ENCODE assay signal across 17 cellular contexts in genomic region chr9:113317777-113318176, GRCh38. TPM values are rescaled to one million over a fixed set of nuclear protein-coding genes. Genes with fewer than 3 reads are reported as not detected.
DNase-seq lines count a peak whose midpoint lies in the region; ATAC-seq and TF ChIP-seq lines count a peak whose summit lies in the region.
"Had no signal": no experiment of that assay in that cellular context is flagged by ENCODE, and none has a peak within 500 bp of the region (broad histone marks: within the 10 kb centered on the region; RNA-seq: fewer than 3 reads in every experiment).

No MANE protein-coding gene starts in this region.

- H4K8ac ChIP-seq in IMR-90 (ENCODE audit: low read depth in 2 of 2, low read length in 2 of 2), result no peak overlapping the region
- H4K8ac ChIP-seq in trophoblast cell (ENCODE audit: low read depth, low read length), result no peak overlapping the region

- H4K20me1 ChIP-seq in IMR-90 (ENCODE audit: insufficient read depth, low read length), result no peaks in the 10 kb centered on the region
- no peaks in the 10 kb centered on the region for H4K20me1 ChIP-seq in Karpas-422 (ENCODE audit: insufficient read depth, low read depth, low read length)

- intact Hi-C loops in IMR-90 (cut with micrococcal nuclease), result no loop called here

- H3K9me3 ChIP-seq in IMR-90 (ENCODE audit: control insufficient read depth, insufficient read depth, low read length), result peaks cover 2% of the 10 kb centered on the region; the same call in 1 of the 2 replicates
- no peaks in the 10 kb centered on the region for H3K9me3 ChIP-seq in trophoblast cell (ENCODE audit: insufficient read depth, low read depth, low read length)
- H3K9me3 ChIP-seq in Karpas-422 (ENCODE audit: low read length), result no peaks in the 10 kb centered on the region
- H3K9me3 ChIP-seq: neutrophil had no signal

- H2BK120ac ChIP-seq in IMR-90 (ENCODE audit: low read depth, low read length) (no peak overlapping the region), trophoblast cell (ENCODE audit: insufficient read depth, low read length, poor library complexity) (no peak overlapping the region)

- H3K27me3 Mint-ChIP-seq in endothelial cell (ENCODE audit: unreplicated experiment), result no peaks in the 10 kb centered on the region
- H3K27me3 Mint-ChIP-seq in activated T-cell treated with anti-CD3 and anti-CD28 coated beads, Interleukin-2, amount 50 U/mL, for 72 hours (ENCODE audit: low read depth), result no peaks in the 10 kb centered on the region
- H3K27me3 Mint-ChIP-seq: CD4-positive, alpha-beta memory T cell; stimulated activated naive CD8-positive, alpha-beta T cell treated with anti-CD3 and anti-CD28 coated beads, Interleukin-15, amount 100 ng/mL, for 72 hours had no signal

- H3K9me3 Mint-ChIP-seq in endothelial cell (ENCODE audit: unreplicated experiment), result no peaks in the 10 kb centered on the region
- H3K9me3 Mint-ChIP-seq in activated T-cell treated with anti-CD3 and anti-CD28 coated beads, Interleukin-2, amount 50 U/mL, for 72 hours, result no peaks in the 10 kb centered on the region
- H3K9me3 Mint-ChIP-seq: activated naive CD4-positive, alpha-beta T cell treated with anti-CD3 and anti-CD28 coated beads, Interleukin-2, amount 10 ng/mL, durations not matched to agents 7 days and 5 days; CD4-positive, alpha-beta memory T cell; stimulated activated naive CD8-positive, alpha-beta T cell treated with anti-CD3 and anti-CD28 coated beads, Interleukin-15, amount 100 ng/mL, for 72 hours had no signal

- no peak overlapping the region for H3K4me3 Mint-ChIP-seq in endothelial cell (ENCODE audit: unreplicated experiment)
- no peak overlapping the region for H3K4me3 Mint-ChIP-seq in activated T-cell treated with anti-CD3 and anti-CD28 coated beads, Interleukin-2, amount 50 U/mL, for 72 hours
- H3K4me3 Mint-ChIP-seq: activated naive CD4-positive, alpha-beta T cell treated with anti-CD3 and anti-CD28 coated beads, Interleukin-2, amount 10 ng/mL, durations not matched to agents 7 days and 5 days; CD4-positive, alpha-beta memory T cell; stimulated activated naive CD8-positive, alpha-beta T cell treated with anti-CD3 and anti-CD28 coated beads, Interleukin-15, amount 100 ng/mL, for 72 hours had no signal

- peak; percentile 46; the same call in 1 of the 2 replicates for ATAC-seq in IMR-90 (ENCODE audit: low read depth)
- no peak for ATAC-seq in activated T-cell treated with anti-CD3 and anti-CD28 coated beads, Interleukin-2, amount 50 U/mL, for 72 hours (replicated peaks in 1 of 2)
- ATAC-seq in HG03135 (IDR thresholded peaks at IDR 0.05; ENCODE audit: unreplicated experiment), result no peak
- ATAC-seq: stimulated activated naive CD8-positive, alpha-beta T cell treated with anti-CD3 and anti-CD28 coated beads, Interleukin-15, amount 100 ng/mL, for 72 hours had no signal

- H3K27ac Mint-ChIP-seq in endothelial cell (ENCODE audit: unreplicated experiment), result no peak overlapping the region
- no peak overlapping the region for H3K27ac Mint-ChIP-seq in activated T-cell treated with anti-CD3 and anti-CD28 coated beads, Interleukin-2, amount 50 U/mL, for 72 hours
- H3K27ac Mint-ChIP-seq: activated naive CD4-positive, alpha-beta T cell treated with anti-CD3 and anti-CD28 coated beads, Interleukin-2, amount 10 ng/mL, durations not matched to agents 7 days and 5 days; stimulated activated naive CD8-positive, alpha-beta T cell treated with anti-CD3 and anti-CD28 coated beads, Interleukin-15, amount 100 ng/mL, for 72 hours had no signal

- H3K79me1 ChIP-seq in IMR-90 (ENCODE audit: low read depth in 1 of 2, low read length in 2 of 2), result no peaks in the 10 kb centered on the region
- H3K79me1 ChIP-seq in trophoblast cell (ENCODE audit: low read length), result no peaks in the 10 kb centered on the region

- dilution Hi-C loops in IMR-90 (cut with HindIII; ENCODE audit: low sequenced_read_pairs, unreplicated experiment), result no loop called here

- no peak for TF ChIP-seq RAD21 in IMR-90 (IDR thresholded peaks at IDR 0.05; ENCODE audit: low read length)

- no peaks in the 10 kb centered on the region for H3K36me3 Mint-ChIP-seq in endothelial cell (ENCODE audit: low read depth, unreplicated experiment)
- H3K36me3 Mint-ChIP-seq in activated T-cell treated with anti-CD3 and anti-CD28 coated beads, Interleukin-2, amount 50 U/mL, for 72 hours (ENCODE audit: insufficient read depth in 2 of 2), result no peaks in the 10 kb centered on the region
- H3K36me3 Mint-ChIP-seq: activated naive CD4-positive, alpha-beta T cell treated with anti-CD3 and anti-CD28 coated beads, Interleukin-2, amount 10 ng/mL, durations not matched to agents 7 days and 5 days had no signal

- H3K4me3 ChIP-seq in IMR-90 (ENCODE audit: insufficient read depth, low read depth, low read length), result no peak overlapping the region
- H3K4me3 ChIP-seq in trophoblast cell (ENCODE audit: low read depth, low read length), result no peak overlapping the region
- H3K4me3 ChIP-seq in Karpas-422 (ENCODE audit: low read length), result no peak overlapping the region
- H3K4me3 ChIP-seq: skin epidermis had no signal

- no peak overlapping the region for H3K18ac ChIP-seq in IMR-90 (ENCODE audit: low read depth, low read length)
- H3K18ac ChIP-seq in trophoblast cell (ENCODE audit: low read length), result no peak overlapping the region

- POLR2A ChIA-PET in IMR-90 (lab: Charles Lee; ENCODE audit: unreplicated experiment), result no interaction called here

- H3K4me1 Mint-ChIP-seq in endothelial cell (ENCODE audit: unreplicated experiment), result no peaks in the 10 kb centered on the region
- no peaks in the 10 kb centered on the region for H3K4me1 Mint-ChIP-seq in activated T-cell treated with anti-CD3 and anti-CD28 coated beads, Interleukin-2, amount 50 U/mL, for 72 hours (ENCODE audit: low read depth)
- H3K4me1 Mint-ChIP-seq: activated naive CD4-positive, alpha-beta T cell treated with anti-CD3 and anti-CD28 coated beads, Interleukin-2, amount 10 ng/mL, durations not matched to agents 7 days and 5 days; CD4-positive, alpha-beta memory T cell; stimulated activated naive CD8-positive, alpha-beta T cell treated with anti-CD3 and anti-CD28 coated beads, Interleukin-15, amount 100 ng/mL, for 72 hours had no signal

- H3K79me2 ChIP-seq in trophoblast cell (ENCODE audit: control insufficient read depth, insufficient read depth, low read length, poor library complexity) (no peaks in the 10 kb centered on the region), Karpas-422 (ENCODE audit: low read length) (no peaks in the 10 kb centered on the region)

- H3K4me1 ChIP-seq in IMR-90 (ENCODE audit: control insufficient read depth, insufficient read depth, low read length) (no peaks in the 10 kb centered on the region), trophoblast cell (ENCODE audit: control insufficient read depth in 1 of 2, insufficient read depth in 2 of 2, low read length in 2 of 2) (no peaks in the 10 kb centered on the region), Karpas-422 (ENCODE audit: low read length) (peaks cover 10% of the 10 kb centered on the region)

- WGBS in IMR-90 (ENCODE audit: extremely low coverage in 2 of 2, insufficient read length in 1 of 2), 2 experiments, result no CpG with 5 or more reads among the region's 2 CpGs
- no CpG with 5 or more reads among the region's 2 CpGs for WGBS in trophoblast cell (ENCODE audit: extremely low coverage, insufficient coverage, insufficient read length)

- in situ Hi-C loops in IMR-90 (cut with MboI; ENCODE audit: low sequenced_read_pairs), result no loop called here

- no peak overlapping the region for H4K5ac ChIP-seq in IMR-90 (ENCODE audit: low read depth, low read length)

- H2BK12ac ChIP-seq in trophoblast cell (ENCODE audit: low read length), result no peak overlapping the region

- H4K12ac ChIP-seq in trophoblast cell (ENCODE audit: low read depth, low read length), result no peak overlapping the region

- no peak overlapping the region for H3K27ac ChIP-seq in IMR-90 (ENCODE audit: insufficient read depth, low read length)
- no peak overlapping the region for H3K27ac ChIP-seq in trophoblast cell (ENCODE audit: low read depth, low read length)
- H3K27ac ChIP-seq in Karpas-422 (ENCODE audit: low read length), result no peak overlapping the region
- H3K27ac ChIP-seq: neutrophil, skin epidermis had no signal

- H3K4me2 ChIP-seq in IMR-90 (ENCODE audit: low read depth, low read length) (no peak overlapping the region), trophoblast cell (ENCODE audit: low read length) (no peak overlapping the region), Karpas-422 (ENCODE audit: low read depth, low read length, poor library complexity, severe bottlenecking) (no peak overlapping the region)

- H3K56ac ChIP-seq in IMR-90 (ENCODE audit: extremely low read depth, insufficient read depth, low read length), result no peak overlapping the region

- H3K27me3 ChIP-seq in IMR-90 (ENCODE audit: control insufficient read depth, insufficient read depth, low read length) (peaks cover 16% of the 10 kb centered on the region), trophoblast cell (ENCODE audit: insufficient read depth, low read length) (no peaks in the 10 kb centered on the region), Karpas-422 (ENCODE audit: low read length) (0 out of 2 replicates have a peak, but pooled peaks cover 3% of the 10 kb centered on the region)
- H3K27me3 ChIP-seq: neutrophil had no signal

- no peak for DNase-seq in IMR-90
- DNase-seq in endothelial cell (ENCODE audit: low spot score), result no peak
- peak; percentile 31 to 72 for DNase-seq in trophoblast cell
- no peak for DNase-seq in activated T-cell treated with anti-CD3 and anti-CD28 coated beads, Interleukin-2, amount 50 U/mL, for 72 hours
- no peak for DNase-seq in Karpas-422
- DNase-seq: activated CD4-positive, CD25-positive, alpha-beta regulatory T cell; activated naive CD4-positive, alpha-beta T cell treated with anti-CD3 and anti-CD28 coated beads, Interleukin-2, amount 10 ng/mL, durations not matched to agents 7 days and 5 days; caudate nucleus; CD4-positive, alpha-beta memory T cell; NCI-H1092 treated with DMSO at 0.1 percent for 48 hours; stimulated activated naive CD8-positive, alpha-beta T cell treated with anti-CD3 and anti-CD28 coated beads, Interleukin-15, amount 100 ng/mL, for 72 hours had no signal

- H3K23ac ChIP-seq in IMR-90 (ENCODE audit: low read depth, low read length), result no peak overlapping the region
- no peak overlapping the region for H3K23ac ChIP-seq in trophoblast cell (ENCODE audit: low read length)

- H2BK20ac ChIP-seq in IMR-90 (ENCODE audit: low read depth, low read length), result no peak overlapping the region

- no peak overlapping the region for H2BK15ac ChIP-seq in IMR-90 (ENCODE audit: low read depth, low read length)

- H3K14ac ChIP-seq in IMR-90 (replicated peaks; ENCODE audit: low read depth, low read length), result no peak overlapping the region
- H3K14ac ChIP-seq in trophoblast cell (ENCODE audit: low read length), result no peak overlapping the region

- H2AFZ ChIP-seq in IMR-90 (replicated peaks; ENCODE audit: low read length, poor library complexity) (no peak overlapping the region), trophoblast cell (ENCODE audit: insufficient read depth, low read length, poor library complexity) (no peak overlapping the region), Karpas-422 (ENCODE audit: low read length) (no peak overlapping the region)

- H3K9me2 ChIP-seq in Karpas-422 (replicated peaks; ENCODE audit: insufficient read depth, low read length), result no peaks in the 10 kb centered on the region

- H3K36me3 ChIP-seq in IMR-90 (ENCODE audit: control insufficient read depth, insufficient read depth, low read length), result no peaks in the 10 kb centered on the region
- no peaks in the 10 kb centered on the region for H3K36me3 ChIP-seq in trophoblast cell (ENCODE audit: control insufficient read depth in 1 of 2, insufficient read depth in 2 of 2, low read length in 2 of 2)
- H3K36me3 ChIP-seq in Karpas-422 (ENCODE audit: insufficient read depth, low read length), result no peaks in the 10 kb centered on the region
- H3K36me3 ChIP-seq: neutrophil had no signal

- no TSS peak for BruUV-seq in IMR-90 (replicated peaks; lab: Mats Ljungman, UMichigan)

- TF ChIP-seq POLR2A in IMR-90 (IDR thresholded peaks at IDR 0.05; ENCODE audit: low read depth, low read length), result no peak

- TF ChIP-seq CTCF in IMR-90 (conservative IDR thresholded peaks at IDR 0.05; ENCODE audit: low read depth, low read length), result peak; percentile 21; the same call in 1 of the 2 replicates
- peak; percentile 12 for TF ChIP-seq CTCF in endothelial cell (IDR thresholded peaks at IDR 0.05; ENCODE audit: unreplicated experiment)

- no peaks in the 10 kb centered on the region for H3K9me1 ChIP-seq in IMR-90 (ENCODE audit: insufficient read depth, low read length)

- no peak overlapping the region for H2AK5ac ChIP-seq in IMR-90 (ENCODE audit: low read depth, low read length)
- H2AK5ac ChIP-seq in trophoblast cell (ENCODE audit: low read length), result no peak overlapping the region

- H2AK9ac ChIP-seq in IMR-90 (replicated peaks; ENCODE audit: low read depth, low read length, poor library complexity), result no peak overlapping the region

- H2BK5ac ChIP-seq in IMR-90 (ENCODE audit: low read depth, low read length, poor library complexity, severe bottlenecking) (no peak overlapping the region), trophoblast cell (ENCODE audit: low read depth, low read length, poor library complexity) (no peak overlapping the region)

- no peak overlapping the region for H4K91ac ChIP-seq in IMR-90 (ENCODE audit: insufficient read depth, low read depth, low read length)
- H4K91ac ChIP-seq in trophoblast cell (ENCODE audit: low read depth, low read length), result no peak overlapping the region

- H3K4ac ChIP-seq in IMR-90 (ENCODE audit: low read depth, low read length) (no peak overlapping the region), trophoblast cell (ENCODE audit: low read depth, low read length) (no peak overlapping the region)

- CTCF ChIA-PET in IMR-90 (lab: Yijun Ruan, JAX), result interaction anchor here (0.6 kb wide), 1 partner anchor 303 kb away, joined by 3 read pairs; no protein-coding TSS in a partner anchor

- H3K9ac ChIP-seq in IMR-90 (ENCODE audit: low read depth, low read length) (no peak overlapping the region), trophoblast cell (ENCODE audit: low read length) (no peak overlapping the region), Karpas-422 (ENCODE audit: low read length) (no peak overlapping the region)

RNA-seq across cellular contexts. Expression of gene RNF183, which starts 14.6 kb away (rescaled TPM):
- not detected in 2 replicates for total RNA-seq in IMR-90 (2012; rRNA removed)
- not detected in 2 replicates for polyA plus RNA-seq in IMR-90 (2012; rRNA removed)
- polyA plus RNA-seq in IMR-90 (2012; cell fraction: cytosol; rRNA removed), result not detected in 2 replicates
- polyA plus RNA-seq in IMR-90 (2012; cell fraction: nucleus; rRNA removed; ENCODE audit: low replicate concordance), result 0.09 TPM in 1 of 2 replicates, not detected in the other
- not detected for total RNA-seq in endothelial cell (ENCODE audit: unreplicated experiment)
- polyA plus RNA-seq in trophoblast cell (2013), result 0.03 and 0.04 TPM in 2 replicates
- total RNA-seq in activated T-cell treated with anti-CD3 and anti-CD28 coated beads, Interleukin-2, amount 50 U/mL, for 72 hours, result under 1 TPM; 0.34 to 0.69 TPM
- not detected in 2 replicates for total RNA-seq in Karpas-422 (2014; rRNA removed; shearing (Covaris generic); ENCODE audit: low replicate concordance)
- total RNA-seq: CD4-positive, alpha-beta memory T cell; endothelial cell of umbilical vein; lung microvascular endothelial cell; OCI-LY7 had no signal
- polyA plus RNA-seq: CD4-positive, alpha-beta memory T cell; endothelial cell of umbilical vein had no signal

RNA-seq across cellular contexts. Expression of gene WDR31, which starts 22.3 kb away (rescaled TPM):
- total RNA-seq in IMR-90 (2012; rRNA removed) (0.28 and 0.36 TPM in 2 replicates), endothelial cell (ENCODE audit: unreplicated experiment) (0.95 TPM)
- 0.19 and 0.29 TPM in 2 replicates for polyA plus RNA-seq in IMR-90 (2012; rRNA removed)
- 0.09 and 0.17 TPM in 2 replicates for polyA plus RNA-seq in IMR-90 (2012; cell fraction: cytosol; rRNA removed)
- polyA plus RNA-seq in IMR-90 (2012; cell fraction: nucleus; rRNA removed; ENCODE audit: low replicate concordance), result 0.10 and 0.40 TPM in 2 replicates
- 0.56 and 0.68 TPM in 2 replicates for polyA plus RNA-seq in trophoblast cell (2013)
- 1 to 10 TPM; 1.4 to 3.8 TPM for total RNA-seq in activated T-cell treated with anti-CD3 and anti-CD28 coated beads, Interleukin-2, amount 50 U/mL, for 72 hours
- 0.56 and 1.0 TPM in 2 replicates for total RNA-seq in Karpas-422 (2014; rRNA removed; shearing (Covaris generic); ENCODE audit: low replicate concordance)

RNA-seq across cellular contexts. Expression of gene BSPRY, which starts 31.6 kb away (rescaled TPM):
- total RNA-seq in IMR-90 (2012; rRNA removed) (not detected in 2 replicates), endothelial cell (ENCODE audit: unreplicated experiment) (0.15 TPM)
- not detected in 2 replicates for polyA plus RNA-seq in IMR-90 (2012; rRNA removed)
- polyA plus RNA-seq in IMR-90 (2012; cell fraction: cytosol; rRNA removed), result not detected in 2 replicates
- polyA plus RNA-seq in IMR-90 (2012; cell fraction: nucleus; rRNA removed; ENCODE audit: low replicate concordance), result not detected in 2 replicates
- 1.9 and 2.1 TPM in 2 replicates for polyA plus RNA-seq in trophoblast cell (2013)
- total RNA-seq in activated T-cell treated with anti-CD3 and anti-CD28 coated beads, Interleukin-2, amount 50 U/mL, for 72 hours, result 10 to 100 TPM; 14.3 to 20.2 TPM
- total RNA-seq in Karpas-422 (2014; rRNA removed; shearing (Covaris generic); ENCODE audit: low replicate concordance), result not detected in 2 replicates
- total RNA-seq: CD4-positive, alpha-beta memory T cell; endothelial cell of umbilical vein; lung microvascular endothelial cell had no signal
- polyA plus RNA-seq: endothelial cell of umbilical vein had no signal

RNA-seq across cellular contexts. Expression of gene PRPF4, which starts 42.3 kb away (rescaled TPM):
- 32.5 and 38.0 TPM in 2 replicates for total RNA-seq in IMR-90 (2012; rRNA removed)
- polyA plus RNA-seq in IMR-90 (2012; rRNA removed), result 20.7 and 21.4 TPM in 2 replicates
- 9.6 and 17.1 TPM in 2 replicates for polyA plus RNA-seq in IMR-90 (2012; cell fraction: cytosol; rRNA removed)
- polyA plus RNA-seq in IMR-90 (2012; cell fraction: nucleus; rRNA removed; ENCODE audit: low replicate concordance), result 5.4 and 11.1 TPM in 2 replicates
- total RNA-seq in endothelial cell (ENCODE audit: unreplicated experiment), result 20.5 TPM
- polyA plus RNA-seq in trophoblast cell (2013), result 22.6 and 23.5 TPM in 2 replicates
- total RNA-seq in activated T-cell treated with anti-CD3 and anti-CD28 coated beads, Interleukin-2, amount 50 U/mL, for 72 hours, result 10 to 100 TPM; 34.0 to 49.0 TPM
- 22.2 and 24.4 TPM in 2 replicates for total RNA-seq in Karpas-422 (2014; rRNA removed; shearing (Covaris generic); ENCODE audit: low replicate concordance)

RNA-seq across cellular contexts. Expression of gene CDC26, which starts 42.4 kb away (rescaled TPM):
- total RNA-seq in IMR-90 (2012; rRNA removed) (16.5 and 49.2 TPM in 2 replicates), endothelial cell (ENCODE audit: unreplicated experiment) (27.0 TPM)
- polyA plus RNA-seq in IMR-90 (2012; rRNA removed), result 27.4 and 32.7 TPM in 2 replicates
- polyA plus RNA-seq in IMR-90 (2012; cell fraction: cytosol; rRNA removed), result 4.0 and 14.4 TPM in 2 replicates
- 1.1 and 14.2 TPM in 2 replicates for polyA plus RNA-seq in IMR-90 (2012; cell fraction: nucleus; rRNA removed; ENCODE audit: low replicate concordance)
- 39.5 and 42.0 TPM in 2 replicates for polyA plus RNA-seq in trophoblast cell (2013)
- total RNA-seq in activated T-cell treated with anti-CD3 and anti-CD28 coated beads, Interleukin-2, amount 50 U/mL, for 72 hours, result 10 to 100 TPM; 45.4 to 58.4 TPM
- 33.4 and 36.0 TPM in 2 replicates for total RNA-seq in Karpas-422 (2014; rRNA removed; shearing (Covaris generic); ENCODE audit: low replicate concordance)

Comparison
In these comparisons a context has a peak if more than half of its experiments do, and no peak if none do; other contexts are left out.
1. DNase-seq: peak in trophoblast cell (2 of 2); none in IMR-90 (single experiment), endothelial cell (single experiment), activated T-cell treated with anti-CD3 and anti-CD28 coated beads, Interleukin-2, amount 50 U/mL, for 72 hours (0 of 2) and Karpas-422 (single experiment).
2. RNA of gene BSPRY, which starts 31.6 kb away (total RNA-seq): 14.3 to 20.2 TPM in activated T-cell treated with anti-CD3 and anti-CD28 coated beads, Interleukin-2, amount 50 U/mL, for 72 hours; 0.15 TPM in endothelial cell (single experiment), not detected in IMR-90 and not detected in Karpas-422; every median in the first group is over 10 times any median in the second.